13 cellular contexts compared by ENCODE assay signal in genomic region chr6:56669585-56669984, GRCh38. TPM values are rescaled to one million over a fixed set of nuclear protein-coding genes. Genes with fewer than 3 reads are reported as not detected.
DNase-seq lines count a peak whose midpoint lies in the region; ATAC-seq, FAIRE-seq and TF ChIP-seq lines count a peak whose summit lies in the region.
"Had no signal": no experiment of that assay in that cellular context is flagged by ENCODE, and none has a peak within 500 bp of the region (broad histone marks: within the 10 kb centered on the region; RNA-seq: fewer than 3 reads in every experiment).

No MANE protein-coding gene starts in this region.

- H4K20me1 ChIP-seq in HepG2 (ENCODE audit: insufficient read depth, low read length) = no peaks in the 10 kb centered on the region

- H2AFZ ChIP-seq in HepG2 (ENCODE audit: low read length) = no peak overlapping the region

- peak overlapping the region; percentile 44 to 51 for H3K27ac ChIP-seq in liver (ENCODE audit: low read depth in 1 of 2, low read length in 2 of 2)
- H3K27ac ChIP-seq in HepG2 (ENCODE audit: extremely low read length, insufficient read depth, low read length) = no peak overlapping the region
- H3K27ac ChIP-seq in heart left ventricle = peak overlapping the region in 10 of 12 donors; percentile 11 to 52 (median 31)
- H3K27ac ChIP-seq in RWPE1 = no peak overlapping the region; the same call in 1 of the 2 replicates

- intact Hi-C loops in HepG2 (cut with micrococcal nuclease; ENCODE audit: unreplicated experiment) = no loop called here
- intact Hi-C loops in heart left ventricle (cut with DNase I) = no loop called here

- H3K9me3 ChIP-seq in liver (ENCODE audit: control insufficient read depth in 4 of 4, low read length in 3 of 4) = no peaks in the 10 kb centered on the region
- no peaks in the 10 kb centered on the region for H3K9me3 ChIP-seq in HepG2 (ENCODE audit: low read length)
- H3K9me3 ChIP-seq in heart left ventricle = no peaks in the 10 kb centered on the region

- H3K4me3 ChIP-seq in liver (ENCODE audit: low read depth in 1 of 3, low read length in 3 of 3) (no peak overlapping the region), HepG2 (replicated peaks in 1 of 3; ENCODE audit: insufficient read depth in 1 of 3, low read depth in 2 of 3, low read length in 3 of 3) (no peak overlapping the region), heart left ventricle (no peak overlapping the region)

- H3K9ac ChIP-seq in liver (ENCODE audit: low read depth in 1 of 2, low read length in 2 of 2) (no peak overlapping the region), HepG2 (ENCODE audit: insufficient read depth, low read depth, low read length) (no peak overlapping the region)

- peaks cover under 1% of the 10 kb centered on the region for H3K9me3 Mint-ChIP-seq in progenitor cell of endocrine pancreas (ENCODE audit: low read depth)

- H3K27me3 Mint-ChIP-seq in progenitor cell of endocrine pancreas = no peaks in the 10 kb centered on the region

- POLR2A ChIA-PET in HepG2 (lab: Yijun Ruan, JAX) = no interaction called here
- POLR2A ChIA-PET in RWPE1 (lab: Yijun Ruan, JAX; ENCODE audit: low non-redundant PET) = no interaction called here

- peaks cover 6 to 37% (median 20%) of the 10 kb centered on the region in 4 donors for H3K4me1 ChIP-seq in liver (ENCODE audit: control insufficient read depth in 4 of 4, insufficient read depth in 4 of 4, low read length in 3 of 4)
- H3K4me1 ChIP-seq in HepG2 (ENCODE audit: insufficient read depth, low read length) = peaks cover 12% of the 10 kb centered on the region; the same call in 1 of the 2 replicates
- H3K4me1 ChIP-seq in heart left ventricle = peaks cover 0 to 57% (median 36%) of the 10 kb centered on the region in 12 donors

- no peak for TF ChIP-seq EP300 in HepG2 (IDR thresholded peaks at IDR 0.05; ENCODE audit: low read depth in 2 of 2, low read length in 2 of 2)
- TF ChIP-seq EP300 in HepG2 (CRISPR knock-in tag; IDR thresholded peaks at IDR 0.05; ENCODE audit: borderline replicate concordance) = no peak

- H3K36me3 ChIP-seq in liver (ENCODE audit: control insufficient read depth in 4 of 4, insufficient read depth in 3 of 4, low read depth in 1 of 4, low read length in 3 of 4) (peaks cover 0 to 9% (median under 1%) of the 10 kb centered on the region in 4 donors), HepG2 (replicated peaks in 1 of 2; ENCODE audit: control insufficient read depth in 1 of 2, insufficient read depth in 2 of 2, low read length in 2 of 2) (no peaks in the 10 kb centered on the region; a peak in 2 of 5 replicates), heart left ventricle (peaks cover 0 to 24% (median 0%) of the 10 kb centered on the region in 9 donors)

- in situ Hi-C loops in HepG2 (cut with HindIII; ENCODE audit: extremely low pct_ligation_motif_present, low pct_unique_long_range_greater_than_20kb) (no loop called here), GM13977 (cut with MboI; ENCODE audit: low pct_unique_long_range_greater_than_20kb, low sequenced_read_pairs, unreplicated experiment) (no loop called here)

- H3K4me2 ChIP-seq in HepG2 (ENCODE audit: low read depth, low read length) = no peak overlapping the region

- no peak for ATAC-seq in HepG2
- peak in 2 of 4 donors; percentile 6 to 11 for ATAC-seq in heart left ventricle

- H3K36me3 Mint-ChIP-seq in progenitor cell of endocrine pancreas (ENCODE audit: insufficient read depth) = peaks cover 4% of the 10 kb centered on the region
- H3K36me3 Mint-ChIP-seq: CD4-positive, CD25-positive, alpha-beta regulatory T cell had no signal

- TF ChIP-seq CTCF in liver (IDR thresholded peaks at IDR 0.05; ENCODE audit: low read depth, low read length, missing input control) (no peak), HepG2 (CRISPR knock-in tag; IDR thresholded peaks at IDR 0.05) (no peak), heart left ventricle (IDR thresholded peaks at IDR 0.05) (no peak), progenitor cell of endocrine pancreas (IDR thresholded peaks at IDR 0.05; ENCODE audit: unreplicated experiment) (no peak), GM13977 (IDR thresholded peaks at IDR 0.05; ENCODE audit: extremely low read depth, insufficient read depth, missing control alignments) (no peak), RWPE1 (conservative IDR thresholded peaks at IDR 0.05; ENCODE audit: low read depth) (no peak)

- H3K4me3 Mint-ChIP-seq in progenitor cell of endocrine pancreas (ENCODE audit: low read depth) = no peak overlapping the region
- H3K4me3 Mint-ChIP-seq: CD4-positive, CD25-positive, alpha-beta regulatory T cell had no signal

- H3K4me1 Mint-ChIP-seq in progenitor cell of endocrine pancreas (ENCODE audit: low read depth) = peaks cover 13% of the 10 kb centered on the region
- H3K4me1 Mint-ChIP-seq: CD4-positive, CD25-positive, alpha-beta regulatory T cell had no signal

- BruUV-seq in HepG2 (replicated peaks; lab: Mats Ljungman, UMichigan) = no TSS peak

- TF ChIP-seq POLR2A in HepG2 (IDR thresholded peaks at IDR 0.05; ENCODE audit: insufficient read depth in 1 of 2, low read depth in 2 of 2, low read length in 2 of 2) (no peak), heart left ventricle (IDR thresholded peaks at IDR 0.05) (no peak)

- H3K79me2 ChIP-seq in HepG2 (ENCODE audit: insufficient read depth, low read length) = no peaks in the 10 kb centered on the region

- H3K27ac Mint-ChIP-seq in progenitor cell of endocrine pancreas = peak overlapping the region; percentile 25
- H3K27ac Mint-ChIP-seq: CD4-positive, CD25-positive, alpha-beta regulatory T cell had no signal

- CTCF ChIA-PET in HepG2 (lab: Yijun Ruan, JAX; ENCODE audit: low intra/inter-chr PET ratio, low total read pairs) (no interaction called here), RWPE1 (lab: Yijun Ruan, JAX) (interaction anchor here (0.7 to 1.4 kb wide), 2 partner anchors 25 to 33 kb away, joined by 3 to 5 read pairs; no protein-coding TSS in a partner anchor)

- WGBS in liver = 90% methylated on average over 3 of the region's 3 CpGs
- WGBS in HepG2 (ENCODE audit: low lambda C conversion rate) = 92% methylated on average over 3 of the region's 3 CpGs
- WGBS in heart left ventricle, 4 donors = 67 to 79% (median 72%) methylated on average over 3 of the region's 3 CpGs

- no peaks in the 10 kb centered on the region for H3K27me3 ChIP-seq in liver (ENCODE audit: control insufficient read depth in 4 of 4, insufficient read depth in 4 of 4, low read length in 3 of 4)
- H3K27me3 ChIP-seq in HepG2 (ENCODE audit: control insufficient read depth in 1 of 2, insufficient read depth in 2 of 2, low read length in 2 of 2) = no peaks in the 10 kb centered on the region
- no peaks in the 10 kb centered on the region for H3K27me3 ChIP-seq in heart left ventricle

- DNase-seq in HepG2 (ENCODE audit: low spot score) = no peak
- no peak for DNase-seq in heart left ventricle
- no peak for DNase-seq in progenitor cell of endocrine pancreas (ENCODE audit: low spot score, unreplicated experiment)
- no peak for DNase-seq in GM13977 (ENCODE audit: low spot score)
- DNase-seq in RWPE1 (ENCODE audit: low spot score) = no peak
- DNase-seq in stimulated activated CD8-positive, alpha-beta memory T cell treated with anti-CD3 and anti-CD28 coated beads, Interleukin-4, amount 100 ng/mL, for 48 hours = no peak
- DNase-seq in NCI-H1105 treated with DMSO at 0.1 percent for 48 hours (lab: John Stamatoyannopoulos, UW) = no peak
- DNase-seq: activated T-cell treated with anti-CD3 and anti-CD28 coated beads, Interleukin-2, amount 50 U/mL, for 48 hours; CD4-positive, CD25-positive, alpha-beta regulatory T cell; cortex of kidney; NCI-H2081 had no signal

- FAIRE-seq in HepG2 (lab: Jason Lieb, UNC) = no peak
- FAIRE-seq: GM12892 had no signal

- TF ChIP-seq RAD21 in liver (IDR thresholded peaks at IDR 0.05) = no peak
- TF ChIP-seq RAD21 in HepG2 (CRISPR knock-in tag; IDR thresholded peaks at IDR 0.05) = no peak

TF ChIP-seq in liver, 16 proteins besides CTCF, POLR2A, EP300 and RAD21:
- no peak for TF ChIP-seq RXRA (IDR thresholded peaks at IDR 0.05)
TF ChIP-seq in liver: peak in this region for 0.

TF ChIP-seq in HepG2, 621 proteins besides CTCF, POLR2A, EP300 and RAD21 (continues in another document):
- TF ChIP-seq HNF4G (IDR thresholded peaks at IDR 0.05; ENCODE audit: borderline replicate concordance, low read depth, low read length) = no peak
- no peak for TF ChIP-seq HNF4G (CRISPR knock-in tag; IDR thresholded peaks at IDR 0.05; ENCODE audit: borderline replicate concordance, low read depth)
- no peak for TF ChIP-seq KLF12 (CRISPR knock-in tag; IDR thresholded peaks at IDR 0.05; ENCODE audit: borderline replicate concordance)
- no peak for TF ChIP-seq GTF3A (CRISPR knock-in tag; conservative IDR thresholded peaks at IDR 0.05)
- TF ChIP-seq SOX5 (CRISPR knock-in tag; IDR thresholded peaks at IDR 0.05; ENCODE audit: borderline replicate concordance) = no peak
- no peak for TF ChIP-seq FOXJ3 (CRISPR knock-in tag; IDR thresholded peaks at IDR 0.05; ENCODE audit: borderline replicate concordance)

RNA-seq across cellular contexts. Expression of gene DST, which starts 26.9 kb away (rescaled TPM):
- total RNA-seq in liver (100 to 1,000 TPM in 1 of 2 donors, 10 to 100 TPM in 1; 95.9 to 234 TPM), HepG2 (2016; rRNA removed; fragmentation: Illumina TruSeq; extraction: Trizol) (61.7 and 89.0 TPM in 2 replicates), heart left ventricle (100 to 1,000 TPM; 269 to 607 (median 383) TPM), progenitor cell of endocrine pancreas (151 and 167 TPM in 2 replicates)
- polyA plus RNA-seq in liver (10 to 100 TPM; 30.5 to 77.6 TPM), HepG2 (2011; rRNA removed) (64.4 and 77.2 TPM in 2 replicates), heart left ventricle (100 to 1,000 TPM; 107 to 139 TPM)
- total RNA-seq in HepG2 (2016; cell fraction: cytosol; rRNA removed; fragmentation: Illumina TruSeq; extraction: Trizol; ENCODE audit: low read depth) = 6.5 and 7.8 TPM in 2 replicates
- 56.6 and 87.8 TPM in 2 replicates for total RNA-seq in HepG2 (2016; cell fraction: insoluble cytoplasmic fraction; rRNA removed; fragmentation: Illumina TruSeq; extraction: Trizol)
- 14.8 and 16.7 TPM in 2 replicates for total RNA-seq in HepG2 (2016; cell fraction: membrane; rRNA removed; fragmentation: Illumina TruSeq; extraction: Trizol)
- 273 and 289 TPM in 2 replicates for total RNA-seq in HepG2 (2016; cell fraction: nucleus; rRNA removed; fragmentation: Illumina TruSeq; extraction: Trizol)
- 23.8 and 26.1 TPM in 2 replicates for polyA plus RNA-seq in HepG2 (2011; cell fraction: cytosol; rRNA removed)
- polyA plus RNA-seq in HepG2 (2011; cell fraction: nucleus; rRNA removed) = 197 and 231 TPM in 2 replicates
- 75.4 and 77.7 TPM in 2 replicates for polyA plus RNA-seq in HepG2 (2012)
- polyA plus RNA-seq in HepG2 (2016; cell fraction: cytosol; fragmentation: Illumina TruSeq; extraction: Trizol; ENCODE audit: low read depth) = 2.7 and 2.9 TPM in 2 replicates
- polyA plus RNA-seq in HepG2 (2016; cell fraction: insoluble cytoplasmic fraction; fragmentation: Illumina TruSeq; extraction: Trizol; ENCODE audit: low read depth) = 38.0 and 39.9 TPM in 2 replicates
- 5.4 and 7.5 TPM in 2 replicates for polyA plus RNA-seq in HepG2 (2016; cell fraction: membrane; fragmentation: Illumina TruSeq; extraction: Trizol; ENCODE audit: low read depth)
- 155 and 164 TPM in 2 replicates for polyA plus RNA-seq in HepG2 (2016; cell fraction: nucleus; fragmentation: Illumina TruSeq; extraction: Trizol; ENCODE audit: insufficient read depth, low read depth)
- 62.4 and 124 TPM in 2 replicates for polyA minus RNA-seq in HepG2 (2011; rRNA and poly(A)+ RNA removed; ENCODE audit: low replicate concordance)
- polyA minus RNA-seq in HepG2 (2011; cell fraction: cytosol; rRNA and poly(A)+ RNA removed) = 53.9 and 66.4 TPM in 2 replicates
- polyA minus RNA-seq in HepG2 (2011; cell fraction: nucleus; rRNA and poly(A)+ RNA removed) = 948 and 1,173 TPM in 2 replicates

Comparison
In these comparisons a context has a peak if more than half of its experiments do, and no peak if none do; other contexts are left out.
1. H3K27ac ChIP-seq: peak in liver (2 of 2) and heart left ventricle (10 of 12); none in HepG2 (single experiment) and RWPE1 (single experiment).